ENCODE assay signal across 35 cellular contexts in genomic region chr11:73746701-73747100, GRCh38.
"Had no signal": no experiment of that assay in that cellular context is flagged by ENCODE, and none has a peak within 500 bp of the region (broad histone marks: within the 10 kb centered on the region; RNA-seq: fewer than 3 reads in every experiment).

No MANE protein-coding gene starts in this region.

- H3K4me3 ChIP-seq: adrenal gland, body of pancreas, coronary artery, dorsolateral prefrontal cortex, esophagus squamous epithelium, gastroesophageal sphincter, heart right ventricle had no signal

- H3K36me3 ChIP-seq: adrenal gland, esophagus squamous epithelium, gastroesophageal sphincter had no signal

- DNase-seq: activated CD4-positive, alpha-beta memory T cell treated with anti-CD3 and anti-CD28 coated beads for 36 hours; activated CD4-positive, alpha-beta T cell treated with anti-CD3 and anti-CD28 coated beads for 36 hours; activated CD4-positive, alpha-beta T cell treated with anti-CD3 and anti-CD28 coated beads, Interleukin-2, amount 10 ng/mL, durations not matched to agents 24 days and 14 days; activated CD4-positive, CD25-positive, alpha-beta regulatory T cell; activated CD4-positive, CD25-positive, alpha-beta regulatory T cell treated with anti-CD3 and anti-CD28 coated beads, Interleukin-2, amount 50 U/mL, for 72 hours; activated CD8-positive, alpha-beta memory T cell treated with anti-CD3 and anti-CD28 coated beads, Interleukin-2, amount 10 ng/mL, durations not matched to agents 7 days and 5 days; activated CD8-positive, alpha-beta memory T cell treated with anti-CD3 and anti-CD28 coated beads, Interleukin-2, amount 50 U/mL, for 4 hours; activated effector memory CD4-positive, alpha-beta T cell treated with anti-CD3 and anti-CD28 coated beads, Interleukin-2, amount 50 U/mL, for 16 hours; activated naive CD4-positive, alpha-beta T cell treated with anti-CD3 and anti-CD28 coated beads for 36 hours; activated naive CD8-positive, alpha-beta T cell treated with anti-CD3 and anti-CD28 coated beads for 36 hours; activated naive CD8-positive, alpha-beta T cell treated with anti-CD3 and anti-CD28 coated beads, Interleukin-2, amount 50 U/mL, for 24 hours; activated T-cell treated with anti-CD3 and anti-CD28 coated beads, Interleukin-2, amount 50 U/mL, for 1 hour; activated T-cell treated with anti-CD3 and anti-CD28 coated beads, Interleukin-2, amount 50 U/mL, for 48 hours; adrenal gland; amygdala; aorta; body of pancreas; caudate nucleus; cerebellar nuclear complex; dorsolateral prefrontal cortex; effector memory CD4-positive, alpha-beta T cell; erythroblast; esophagus squamous epithelium; foreskin melanocyte; heart right ventricle; T-helper 1 cell; T-helper 17 cell had no signal

- ATAC-seq: activated CD4-positive, alpha-beta T cell treated with anti-CD3 and anti-CD28 coated beads for 36 hours; activated CD8-positive, alpha-beta memory T cell treated with anti-CD3 and anti-CD28 coated beads, Interleukin-2, amount 10 ng/mL, durations not matched to agents 7 days and 5 days; activated CD8-positive, alpha-beta T cell treated with anti-CD3 and anti-CD28 coated beads, Interleukin-2, amount 10 ng/mL, durations not matched to agents 7 days and 5 days; activated naive CD8-positive, alpha-beta T cell treated with anti-CD3 and anti-CD28 coated beads, Interleukin-2, amount 50 U/mL, for 24 hours; body of pancreas; gastroesophageal sphincter; heart right ventricle; T-helper 17 cell had no signal

- H3K4me3 Mint-ChIP-seq: activated CD4-positive, alpha-beta memory T cell treated with anti-CD3 and anti-CD28 coated beads for 36 hours; activated CD4-positive, alpha-beta T cell treated with anti-CD3 and anti-CD28 coated beads for 36 hours; activated CD4-positive, alpha-beta T cell treated with anti-CD3 and anti-CD28 coated beads, Interleukin-2, amount 10 ng/mL, durations not matched to agents 24 days and 14 days; activated CD8-positive, alpha-beta memory T cell treated with anti-CD3 and anti-CD28 coated beads, Interleukin-2, amount 10 ng/mL, durations not matched to agents 7 days and 5 days; activated CD8-positive, alpha-beta T cell treated with anti-CD3 and anti-CD28 coated beads, Interleukin-2, amount 10 ng/mL, durations not matched to agents 7 days and 5 days; activated naive CD4-positive, alpha-beta T cell treated with anti-CD3 and anti-CD28 coated beads for 36 hours; activated naive CD4-positive, alpha-beta T cell treated with anti-CD3 and anti-CD28 coated beads, Interleukin-2, amount 50 U/mL, for 24 hours; activated naive CD8-positive, alpha-beta T cell treated with anti-CD3 and anti-CD28 coated beads for 36 hours; activated naive CD8-positive, alpha-beta T cell treated with anti-CD3 and anti-CD28 coated beads, Interleukin-2, amount 50 U/mL, for 24 hours; activated T-helper 1 cell treated with anti-CD3 and anti-CD28 coated beads, Interleukin-12 subunit alpha, Interleukin-12 subunit beta, Interleukin-2, Interleukin-4 antibody, amounts not matched to agents 30 ng/mL and 10 ng/mL and 1 ng/mL, durations not matched to agents 14 hours and 24 hours and 36 hours; dendritic cell treated with granulocyte-macrophage colony-stimulating factor and Interleukin-4, amounts not matched to agents 40 ng/mL and 50 ng/mL, for 4 days; T-helper 17 cell; T-helper 2 cell treated with Interferon-gamma antibody and Interleukin-4, amounts not matched to agents 5 μg/mL and 100 μg/mL, for 36 hours had no signal

- H3K36me3 Mint-ChIP-seq: activated CD4-positive, alpha-beta memory T cell treated with anti-CD3 and anti-CD28 coated beads for 36 hours had no signal

- H3K9me3 Mint-ChIP-seq: activated CD4-positive, alpha-beta memory T cell treated with anti-CD3 and anti-CD28 coated beads for 36 hours; activated CD4-positive, alpha-beta T cell treated with anti-CD3 and anti-CD28 coated beads, Interleukin-2, amount 10 ng/mL, durations not matched to agents 24 days and 14 days; activated naive CD4-positive, alpha-beta T cell treated with anti-CD3 and anti-CD28 coated beads for 36 hours; activated naive CD4-positive, alpha-beta T cell treated with anti-CD3 and anti-CD28 coated beads, Interleukin-2, amount 50 U/mL, for 24 hours; activated naive CD8-positive, alpha-beta T cell treated with anti-CD3 and anti-CD28 coated beads for 36 hours; activated naive CD8-positive, alpha-beta T cell treated with anti-CD3 and anti-CD28 coated beads, Interleukin-2, amount 50 U/mL, for 24 hours; activated T-helper 1 cell treated with anti-CD3 and anti-CD28 coated beads, Interleukin-12 subunit alpha, Interleukin-12 subunit beta, Interleukin-2, Interleukin-4 antibody, amounts not matched to agents 30 ng/mL and 10 ng/mL and 1 ng/mL, durations not matched to agents 14 hours and 24 hours and 36 hours; activated T-helper 2 cell treated with anti-CD3 and anti-CD28 coated beads, Interferon-gamma antibody, Interleukin-2, Interleukin-4, amounts not matched to agents 10 μg/mL and 5 μg/mL and 100 μg/mL, durations not matched to agents 14 hours and 24 hours and 36 hours; dendritic cell treated with granulocyte-macrophage colony-stimulating factor and Interleukin-4, amounts not matched to agents 40 ng/mL and 50 ng/mL, for 4 days; T-helper 2 cell treated with Interferon-gamma antibody and Interleukin-4, amounts not matched to agents 5 μg/mL and 100 μg/mL, for 36 hours had no signal

- H3K27me3 ChIP-seq: adrenal gland, body of pancreas, dorsolateral prefrontal cortex, esophagus squamous epithelium, gastroesophageal sphincter, heart right ventricle had no signal

- H3K27ac ChIP-seq: adrenal gland, body of pancreas, coronary artery, esophagus squamous epithelium, gastroesophageal sphincter, heart right ventricle had no signal

- H3K27me3 Mint-ChIP-seq: activated CD4-positive, alpha-beta memory T cell treated with anti-CD3 and anti-CD28 coated beads for 36 hours; activated CD4-positive, alpha-beta T cell treated with anti-CD3 and anti-CD28 coated beads for 36 hours; activated CD4-positive, alpha-beta T cell treated with anti-CD3 and anti-CD28 coated beads, Interleukin-2, amount 10 ng/mL, durations not matched to agents 24 days and 14 days; activated CD8-positive, alpha-beta memory T cell treated with anti-CD3 and anti-CD28 coated beads, Interleukin-2, amount 10 ng/mL, durations not matched to agents 7 days and 5 days; activated naive CD4-positive, alpha-beta T cell treated with anti-CD3 and anti-CD28 coated beads, Interleukin-2, amount 50 U/mL, for 24 hours; activated naive CD8-positive, alpha-beta T cell treated with anti-CD3 and anti-CD28 coated beads for 36 hours; activated naive CD8-positive, alpha-beta T cell treated with anti-CD3 and anti-CD28 coated beads, Interleukin-2, amount 50 U/mL, for 24 hours; dendritic cell treated with granulocyte-macrophage colony-stimulating factor and Interleukin-4, amounts not matched to agents 40 ng/mL and 50 ng/mL, for 4 days; T-helper 17 cell had no signal

- H3K9me3 ChIP-seq: adrenal gland, body of pancreas, esophagus squamous epithelium, gastroesophageal sphincter, heart right ventricle had no signal

- H3K27ac Mint-ChIP-seq: activated CD4-positive, alpha-beta memory T cell treated with anti-CD3 and anti-CD28 coated beads for 36 hours; activated CD4-positive, alpha-beta T cell treated with anti-CD3 and anti-CD28 coated beads for 36 hours; activated CD4-positive, alpha-beta T cell treated with anti-CD3 and anti-CD28 coated beads, Interleukin-2, amount 10 ng/mL, durations not matched to agents 24 days and 14 days; activated CD8-positive, alpha-beta memory T cell treated with anti-CD3 and anti-CD28 coated beads, Interleukin-2, amount 10 ng/mL, durations not matched to agents 7 days and 5 days; activated CD8-positive, alpha-beta T cell treated with anti-CD3 and anti-CD28 coated beads, Interleukin-2, amount 10 ng/mL, durations not matched to agents 7 days and 5 days; activated naive CD4-positive, alpha-beta T cell treated with anti-CD3 and anti-CD28 coated beads for 36 hours; activated naive CD4-positive, alpha-beta T cell treated with anti-CD3 and anti-CD28 coated beads, Interleukin-2, amount 50 U/mL, for 24 hours; activated naive CD8-positive, alpha-beta T cell treated with anti-CD3 and anti-CD28 coated beads for 36 hours; activated naive CD8-positive, alpha-beta T cell treated with anti-CD3 and anti-CD28 coated beads, Interleukin-2, amount 50 U/mL, for 24 hours; activated T-helper 1 cell treated with anti-CD3 and anti-CD28 coated beads, Interleukin-12 subunit alpha, Interleukin-12 subunit beta, Interleukin-2, Interleukin-4 antibody, amounts not matched to agents 30 ng/mL and 10 ng/mL and 1 ng/mL, durations not matched to agents 14 hours and 24 hours and 36 hours; activated T-helper 2 cell treated with anti-CD3 and anti-CD28 coated beads, Interferon-gamma antibody, Interleukin-2, Interleukin-4, amounts not matched to agents 10 μg/mL and 5 μg/mL and 100 μg/mL, durations not matched to agents 14 hours and 24 hours and 36 hours; T-helper 17 cell; T-helper 2 cell treated with Interferon-gamma antibody and Interleukin-4, amounts not matched to agents 5 μg/mL and 100 μg/mL, for 36 hours had no signal
